Comparison of ENCODE assay signal across 20 cellular contexts in the genomic region with DNA sequence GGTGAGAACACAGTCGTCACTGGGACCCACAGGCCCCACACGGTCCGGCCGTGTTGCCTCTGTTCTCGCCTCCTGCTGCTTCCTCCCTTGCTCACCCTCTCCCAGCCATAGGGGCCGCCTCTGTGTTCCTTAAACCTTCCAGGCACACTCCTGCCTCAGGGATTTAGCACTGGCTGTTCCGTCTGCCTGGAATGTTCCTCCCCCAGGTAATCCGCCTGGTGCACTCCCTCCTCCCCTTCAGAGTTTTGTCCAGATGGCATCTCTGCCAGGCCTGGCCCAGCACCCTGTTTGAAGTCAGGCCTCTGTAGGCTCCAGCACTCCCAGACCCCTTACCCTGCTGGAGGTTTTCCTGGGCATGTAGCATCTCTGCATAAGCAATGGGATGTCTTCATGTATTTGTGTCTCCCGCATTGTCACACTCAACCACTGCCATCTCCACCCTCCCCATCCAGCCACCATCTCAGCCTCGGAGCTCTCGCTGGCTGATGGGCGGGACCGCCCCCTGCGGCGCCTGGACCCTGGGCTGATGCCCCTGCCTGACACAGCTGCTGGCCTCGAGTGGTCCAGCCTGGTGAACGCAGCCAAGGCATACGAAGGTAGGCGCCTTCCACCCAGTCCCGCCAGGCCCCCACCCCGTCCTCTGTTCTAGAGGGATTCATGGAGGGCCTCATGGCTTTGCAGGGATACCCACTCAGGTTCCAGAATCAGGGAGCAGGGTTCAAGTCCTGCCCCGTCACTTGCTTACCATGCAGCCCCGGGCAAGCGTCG. TPM values are rescaled to one million over a fixed set of nuclear protein-coding genes. Genes with fewer than 3 reads are reported as not detected.
"Had no signal": no experiment of that assay in that cellular context is flagged by ENCODE, and none has a peak within 500 bp of the region (broad histone marks: within the 10 kb centered on the region; RNA-seq: fewer than 3 reads in every experiment).

No MANE protein-coding gene starts in this region.

- FAIRE-seq: endothelial cell of umbilical vein had no signal

- H3K9me3 ChIP-seq: mucosa of descending colon, ovary, right atrium auricular region, sigmoid colon, stomach had no signal

- DNase-seq: erythroblast; foreskin keratinocyte; head of caudate nucleus; kidney glomerular epithelial cell; mammary epithelial cell; mucosa of descending colon; naive thymus-derived CD8-positive, alpha-beta T cell; ovary; sigmoid colon; stimulated activated CD4-positive, alpha-beta T cell treated with anti-CD3 and anti-CD28 coated beads, Interleukin-2, amount 100 ng/mL, for 24 hours; stimulated activated naive CD4-positive, alpha-beta T cell; stomach; substantia nigra; trophoblast cell had no signal

- H3K27ac ChIP-seq: foreskin keratinocyte, hepatocyte, ovary, right atrium auricular region, sigmoid colon, skin epidermis, stomach had no signal

- H3K4me1 ChIP-seq: right atrium auricular region, sigmoid colon had no signal

- H3K27me3 ChIP-seq: foreskin keratinocyte, hepatocyte, ovary, right atrium auricular region, sigmoid colon, stomach had no signal

- H3K36me3 ChIP-seq: ovary had no signal

- H3K4me3 ChIP-seq: hepatocyte, mucosa of descending colon, ovary, right atrium auricular region, sigmoid colon, skin epidermis, stomach had no signal

RNA-seq across cellular contexts. Expression of a gene that starts 25.9 kb away (rescaled TPM):
- total RNA-seq: lower leg skin; naive thymus-derived CD8-positive, alpha-beta T cell; right atrium auricular region; sigmoid colon; stomach had no signal
- polyA plus RNA-seq: naive thymus-derived CD8-positive, alpha-beta T cell had no signal

RNA-seq across cellular contexts. Expression of a gene that starts 58.1 kb away (rescaled TPM):
- polyA plus RNA-seq: naive thymus-derived CD8-positive, alpha-beta T cell; neural cell had no signal
